8 cellular contexts compared by ENCODE assay signal in genomic region chr16:30075503-30076275, GRCh38. TPM values are rescaled to one million over a fixed set of nuclear protein-coding genes. Genes with fewer than 3 reads are reported as not detected.
DNase-seq lines count a peak whose midpoint lies in the region; ATAC-seq and TF ChIP-seq lines count a peak whose summit lies in the region.

Gene PPP4C, plus strand, starts transcription at chr16:30075994. Its CDS starts 384 bp downstream, at chr16:30076378.

- TF ChIP-seq CTCF in RWPE1 (conservative IDR thresholded peaks at IDR 0.05; ENCODE audit: low read depth) (no peak), fibroblast of lung (conservative IDR thresholded peaks at IDR 0.05 in 1 of 2, IDR thresholded peaks at IDR 0.05 in 1 of 2; ENCODE audit: low read depth in 1 of 2, low read length in 2 of 2) (no peak)

- H4K20me1 ChIP-seq in Karpas-422 (ENCODE audit: insufficient read depth, low read depth, low read length) (peaks cover 27% of the 10 kb centered on the region), fibroblast of lung (ENCODE audit: control insufficient read depth, extremely low read depth, insufficient read depth, low read length) (no peaks in the 10 kb centered on the region)

- H3K4me1 ChIP-seq in Karpas-422 (ENCODE audit: low read length) (peaks cover 20% of the 10 kb centered on the region), fibroblast of lung (ENCODE audit: control insufficient read depth, extremely low read depth, insufficient read depth, low read length) (peaks cover 13% of the 10 kb centered on the region)

- H3K79me2 ChIP-seq in Karpas-422 (ENCODE audit: low read length), result peaks cover 43% of the 10 kb centered on the region
- peaks cover 43% of the 10 kb centered on the region for H3K79me2 ChIP-seq in fibroblast of lung (ENCODE audit: control insufficient read depth, insufficient read depth, low read length)

- POLR2A ChIA-PET in RWPE1 (lab: Yijun Ruan, JAX; ENCODE audit: low non-redundant PET), result interaction anchor here (1.1 kb wide), 2 partner anchors 9 to 10 kb away, joined by 3 to 4 read pairs; partner anchors contain the start of gene ALDOA
- POLR2A ChIA-PET in naive thymus-derived CD8-positive, alpha-beta T cell (lab: Charles Lee), result interaction anchor here (0.6 to 11.2 kb wide), 7 partner anchors 10 to 111 kb away, joined by 3 to 127 read pairs (median 6); partner anchors contain the start of genes ALDOA and TBX6

- CTCF ChIA-PET in RWPE1 (lab: Yijun Ruan, JAX), result interaction anchor here (0.5 to 0.8 kb wide), 4 partner anchors 11 to 105 kb away, joined by 3 to 8 read pairs (median 3); partner anchors contain the start of gene ALDOA

- peak within 1 kb of the TSS; percentile 90 to 98 (median 96) for H3K4me3 Mint-ChIP-seq in naive thymus-derived CD8-positive, alpha-beta T cell
- peak within 1 kb of the TSS; percentile 89 to 99 for H3K4me3 Mint-ChIP-seq in stimulated activated naive B cell treated with anti-CD40 and anti-IgM and Interleukin-4, amounts not matched to agents 10 μg/mL and 1 μg/mL and 100 μg/mL, for 72 hours

- H2AFZ ChIP-seq in Karpas-422 (ENCODE audit: low read length), result peak within 1 kb of the TSS; percentile 58; the same call in 1 of the 2 replicates
- no peak within 1 kb of the TSS for H2AFZ ChIP-seq in fibroblast of lung (ENCODE audit: low read length)

- no peaks in the 10 kb centered on the region for H3K9me2 ChIP-seq in Karpas-422 (replicated peaks; ENCODE audit: insufficient read depth, low read length)

- H3K9me3 ChIP-seq in Karpas-422 (ENCODE audit: low read length) (no peaks in the 10 kb centered on the region), fibroblast of lung (ENCODE audit: control insufficient read depth, insufficient read depth, low read depth, low read length) (no peaks in the 10 kb centered on the region)

- H3K27me3 Mint-ChIP-seq in naive thymus-derived CD8-positive, alpha-beta T cell, result no peaks in the 10 kb centered on the region
- no peaks in the 10 kb centered on the region for H3K27me3 Mint-ChIP-seq in stimulated activated naive B cell treated with anti-CD40 and anti-IgM and Interleukin-4, amounts not matched to agents 10 μg/mL and 1 μg/mL and 100 μg/mL, for 72 hours

- H3K9ac ChIP-seq in Karpas-422 (ENCODE audit: low read length) (peak within 1 kb of the TSS; percentile 99), fibroblast of lung (ENCODE audit: insufficient read depth, low read length) (peak within 1 kb of the TSS; percentile 93)

- peak within 1 kb of the TSS; percentile 94 to 98 (median 97) for H3K27ac Mint-ChIP-seq in naive thymus-derived CD8-positive, alpha-beta T cell
- H3K27ac Mint-ChIP-seq in stimulated activated naive B cell treated with anti-CD40 and anti-IgM and Interleukin-4, amounts not matched to agents 10 μg/mL and 1 μg/mL and 100 μg/mL, for 72 hours, result peak within 1 kb of the TSS; percentile 99

- H3K27ac ChIP-seq in Karpas-422 (ENCODE audit: low read length), result peak within 1 kb of the TSS; percentile 66
- H3K27ac ChIP-seq in RWPE1, result peak within 1 kb of the TSS; percentile 91
- H3K27ac ChIP-seq in fibroblast of lung (ENCODE audit: insufficient read depth, low read length), result peak within 1 kb of the TSS; percentile 95

- H3K4me2 ChIP-seq in Karpas-422 (ENCODE audit: low read depth, low read length, poor library complexity, severe bottlenecking) (peak within 1 kb of the TSS; percentile 83), fibroblast of lung (ENCODE audit: extremely low read depth, insufficient read depth, low read length) (peak within 1 kb of the TSS; percentile 100)

- H3K27me3 ChIP-seq in Karpas-422 (ENCODE audit: low read length), result no peaks in the 10 kb centered on the region
- no peaks in the 10 kb centered on the region for H3K27me3 ChIP-seq in fibroblast of lung (ENCODE audit: control insufficient read depth, insufficient read depth, low read length)

- peaks cover 0 to 46% (median 7%) of the 10 kb centered on the region in 3 donors for H3K36me3 Mint-ChIP-seq in naive thymus-derived CD8-positive, alpha-beta T cell
- H3K36me3 Mint-ChIP-seq in stimulated activated naive B cell treated with anti-CD40 and anti-IgM and Interleukin-4, amounts not matched to agents 10 μg/mL and 1 μg/mL and 100 μg/mL, for 72 hours, result peaks cover 36 to 57% of the 10 kb centered on the region in 2 donors

- H3K36me3 ChIP-seq in Karpas-422 (ENCODE audit: insufficient read depth, low read length) (peaks cover 43% of the 10 kb centered on the region), fibroblast of lung (ENCODE audit: control insufficient read depth, insufficient read depth, low read length) (peaks cover 25% of the 10 kb centered on the region)

- H3K4me3 ChIP-seq in Karpas-422 (ENCODE audit: low read length) (peak within 1 kb of the TSS; percentile 97), fibroblast of lung (replicated peaks in 1 of 4; ENCODE audit: control extremely low read depth in 1 of 4, insufficient read depth in 1 of 4, low read depth in 3 of 4, low read length in 4 of 4) (peak within 1 kb of the TSS; percentile 73 to 97 (median 88))

- peaks cover 18 to 54% (median 39%) of the 10 kb centered on the region in 4 donors for H3K4me1 Mint-ChIP-seq in naive thymus-derived CD8-positive, alpha-beta T cell
- peaks cover 24 to 41% of the 10 kb centered on the region in 2 donors for H3K4me1 Mint-ChIP-seq in stimulated activated naive B cell treated with anti-CD40 and anti-IgM and Interleukin-4, amounts not matched to agents 10 μg/mL and 1 μg/mL and 100 μg/mL, for 72 hours

- peak; percentile 55 for ATAC-seq in GM21528 (IDR thresholded peaks at IDR 0.05; ENCODE audit: low FRiP score, unreplicated experiment)
- peak; percentile 86 to 96 for ATAC-seq in naive thymus-derived CD8-positive, alpha-beta T cell
- peak; percentile 93 to 95 for ATAC-seq in stimulated activated naive B cell treated with anti-CD40 and anti-IgM and Interleukin-4, amounts not matched to agents 10 μg/mL and 1 μg/mL and 100 μg/mL, for 72 hours (replicated peaks)

- DNase-seq in COLO668 (lab: John Stamatoyannopoulos, UW; ENCODE audit: unreplicated experiment), result peak; percentile 93
- peak; percentile 96 for DNase-seq in Karpas-422
- peak; percentile 94 for DNase-seq in RWPE1 (ENCODE audit: low spot score)
- DNase-seq in activated T-helper 1 cell treated with anti-CD3 and anti-CD28 coated beads, Interleukin-2, amount 50 U/mL, for 16 hours (ENCODE audit: low read depth in 1 of 2, low spot score in 1 of 2), result peak; percentile 77 to 85
- peak; percentile 88 to 89 for DNase-seq in fibroblast of lung (ENCODE audit: low read depth in 2 of 2)
- peak; percentile 83 to 93 (median 89) for DNase-seq in naive thymus-derived CD8-positive, alpha-beta T cell
- DNase-seq in stimulated activated naive B cell treated with anti-CD40 and anti-IgM and Interleukin-4, amounts not matched to agents 10 μg/mL and 1 μg/mL and 100 μg/mL, for 72 hours, result peak; percentile 85

- H3K9me3 Mint-ChIP-seq in naive thymus-derived CD8-positive, alpha-beta T cell, result no peaks in the 10 kb centered on the region
- H3K9me3 Mint-ChIP-seq in stimulated activated naive B cell treated with anti-CD40 and anti-IgM and Interleukin-4, amounts not matched to agents 10 μg/mL and 1 μg/mL and 100 μg/mL, for 72 hours, result no peaks in the 10 kb centered on the region

RNA-seq across cellular contexts. Expression of gene PPP4C, which starts in this region (rescaled TPM):
- total RNA-seq in Karpas-422 (2014; rRNA removed; shearing (Covaris generic); ENCODE audit: low replicate concordance), result 103 and 154 TPM in 2 replicates
- total RNA-seq in fibroblast of lung, result 134 and 147 TPM in 2 replicates
- 116 and 161 TPM in 2 replicates for polyA plus RNA-seq in fibroblast of lung
- 110 and 164 TPM in 2 replicates for polyA plus RNA-seq in fibroblast of lung (2012)
- 526 and 648 TPM in 2 replicates for polyA minus RNA-seq in fibroblast of lung (ENCODE audit: low replicate concordance)
- total RNA-seq in naive thymus-derived CD8-positive, alpha-beta T cell, result 10 to 100 TPM; 82.8 to 83.4 TPM
- polyA plus RNA-seq in naive thymus-derived CD8-positive, alpha-beta T cell, result 100 to 1,000 TPM; 153 to 199 (median 161) TPM

Comparison
In these comparisons a context has a peak if more than half of its experiments do, and no peak if none do; other contexts are left out.
1. Peak in every context shown above with its lines: DNase-seq, ATAC-seq, H3K4me3 ChIP-seq and H3K27ac ChIP-seq.